In the genomic region with DNA sequence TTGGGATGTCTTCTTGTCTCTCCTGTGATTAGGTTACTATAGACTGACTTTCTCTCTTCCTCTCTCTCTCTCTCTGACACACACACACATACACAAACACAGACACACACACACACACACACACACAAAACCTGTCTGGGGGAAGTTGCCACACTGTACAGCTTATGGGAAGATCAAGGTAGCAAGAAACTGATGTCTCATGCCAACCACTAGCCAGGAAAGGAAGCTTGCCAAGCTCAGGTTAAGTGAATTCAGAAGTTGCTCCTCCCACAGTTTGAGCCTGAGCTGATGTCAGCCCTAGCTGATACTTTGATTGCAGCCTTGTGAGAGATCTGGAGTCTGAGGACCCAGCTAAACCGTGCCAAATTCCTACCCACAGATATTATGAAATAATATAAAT, we compare ENCODE assay signal across 1 cellular context.
TF ChIP-seq lines count a peak whose summit lies in the region.

No MANE protein-coding gene starts in this region.

TF ChIP-seq in GM23338, 12 proteins besides CTCF, POLR2A, EP300 and RAD21 (continued from another document):
- TF ChIP-seq, protein P1, sequence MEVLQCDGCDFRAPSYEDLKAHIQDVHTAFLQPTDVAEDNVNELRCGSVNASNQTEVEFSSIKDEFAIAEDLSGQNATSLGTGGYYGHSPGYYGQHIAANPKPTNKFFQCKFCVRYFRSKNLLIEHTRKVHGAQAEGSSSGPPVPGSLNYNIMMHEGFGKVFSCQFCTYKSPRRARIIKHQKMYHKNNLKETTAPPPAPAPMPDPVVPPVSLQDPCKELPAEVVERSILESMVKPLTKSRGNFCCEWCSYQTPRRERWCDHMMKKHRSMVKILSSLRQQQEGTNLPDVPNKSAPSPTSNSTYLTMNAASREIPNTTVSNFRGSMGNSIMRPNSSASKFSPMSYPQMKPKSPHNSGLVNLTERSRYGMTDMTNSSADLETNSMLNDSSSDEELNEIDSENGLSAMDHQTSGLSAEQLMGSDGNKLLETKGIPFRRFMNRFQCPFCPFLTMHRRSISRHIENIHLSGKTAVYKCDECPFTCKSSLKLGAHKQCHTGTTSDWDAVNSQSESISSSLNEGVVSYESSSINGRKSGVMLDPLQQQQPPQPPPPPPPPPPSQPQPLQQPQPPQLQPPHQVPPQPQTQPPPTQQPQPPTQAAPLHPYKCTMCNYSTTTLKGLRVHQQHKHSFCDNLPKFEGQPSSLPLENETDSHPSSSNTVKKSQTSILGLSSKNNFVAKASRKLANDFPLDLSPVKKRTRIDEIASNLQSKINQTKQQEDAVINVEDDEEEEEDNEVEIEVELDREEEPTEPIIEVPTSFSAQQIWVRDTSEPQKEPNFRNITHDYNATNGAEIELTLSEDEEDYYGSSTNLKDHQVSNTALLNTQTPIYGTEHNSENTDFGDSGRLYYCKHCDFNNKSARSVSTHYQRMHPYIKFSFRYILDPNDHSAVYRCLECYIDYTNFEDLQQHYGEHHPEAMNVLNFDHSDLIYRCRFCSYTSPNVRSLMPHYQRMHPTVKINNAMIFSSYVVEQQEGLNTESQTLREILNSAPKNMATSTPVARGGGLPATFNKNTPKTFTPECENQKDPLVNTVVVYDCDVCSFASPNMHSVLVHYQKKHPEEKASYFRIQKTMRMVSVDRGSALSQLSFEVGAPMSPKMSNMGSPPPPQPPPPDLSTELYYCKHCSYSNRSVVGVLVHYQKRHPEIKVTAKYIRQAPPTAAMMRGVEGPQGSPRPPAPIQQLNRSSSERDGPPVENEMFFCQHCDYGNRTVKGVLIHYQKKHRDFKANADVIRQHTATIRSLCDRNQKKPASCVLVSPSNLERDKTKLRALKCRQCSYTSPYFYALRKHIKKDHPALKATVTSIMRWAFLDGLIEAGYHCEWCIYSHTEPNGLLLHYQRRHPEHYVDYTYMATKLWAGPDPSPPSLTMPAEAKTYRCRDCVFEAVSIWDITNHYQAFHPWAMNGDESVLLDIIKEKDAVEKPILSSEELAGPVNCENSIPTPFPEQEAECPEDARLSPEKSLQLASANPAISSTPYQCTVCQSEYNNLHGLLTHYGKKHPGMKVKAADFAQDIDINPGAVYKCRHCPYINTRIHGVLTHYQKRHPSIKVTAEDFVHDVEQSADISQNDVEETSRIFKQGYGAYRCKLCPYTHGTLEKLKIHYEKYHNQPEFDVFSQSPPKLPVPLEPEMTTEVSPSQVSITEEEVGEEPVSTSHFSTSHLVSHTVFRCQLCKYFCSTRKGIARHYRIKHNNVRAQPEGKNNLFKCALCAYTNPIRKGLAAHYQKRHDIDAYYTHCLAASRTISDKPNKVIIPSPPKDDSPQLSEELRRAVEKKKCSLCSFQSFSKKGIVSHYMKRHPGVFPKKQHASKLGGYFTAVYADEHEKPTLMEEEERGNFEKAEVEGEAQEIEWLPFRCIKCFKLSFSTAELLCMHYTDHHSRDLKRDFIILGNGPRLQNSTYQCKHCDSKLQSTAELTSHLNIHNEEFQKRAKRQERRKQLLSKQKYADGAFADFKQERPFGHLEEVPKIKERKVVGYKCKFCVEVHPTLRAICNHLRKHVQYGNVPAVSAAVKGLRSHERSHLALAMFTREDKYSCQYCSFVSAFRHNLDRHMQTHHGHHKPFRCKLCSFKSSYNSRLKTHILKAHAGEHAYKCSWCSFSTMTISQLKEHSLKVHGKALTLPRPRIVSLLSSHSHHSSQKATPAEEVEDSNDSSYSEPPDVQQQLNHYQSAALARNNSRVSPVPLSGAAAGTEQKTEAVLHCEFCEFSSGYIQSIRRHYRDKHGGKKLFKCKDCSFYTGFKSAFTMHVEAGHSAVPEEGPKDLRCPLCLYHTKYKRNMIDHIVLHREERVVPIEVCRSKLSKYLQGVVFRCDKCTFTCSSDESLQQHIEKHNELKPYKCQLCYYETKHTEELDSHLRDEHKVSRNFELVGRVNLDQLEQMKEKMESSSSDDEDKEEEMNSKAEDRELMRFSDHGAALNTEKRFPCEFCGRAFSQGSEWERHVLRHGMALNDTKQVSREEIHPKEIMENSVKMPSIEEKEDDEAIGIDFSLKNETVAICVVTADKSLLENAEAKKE (CRISPR knock-in tag; IDR thresholded peaks at IDR 0.05) = no peak
- TF ChIP-seq EZH2 (IDR thresholded peaks at IDR 0.05; ENCODE audit: low read depth, unreplicated experiment) (no peak), POLR2AphosphoS5 (IDR thresholded peaks at IDR 0.05; ENCODE audit: low read depth) (no peak), REST (IDR thresholded peaks at IDR 0.05; ENCODE audit: unreplicated experiment) (no peak), STAT1 (IDR thresholded peaks at IDR 0.05; ENCODE audit: unreplicated experiment) (no peak)
